In genomic region chr20:33684533-33685327, GRCh38 we compare ENCODE assay signal across 8 cellular contexts. TPM values are rescaled to one million over a fixed set of nuclear protein-coding genes. Genes with fewer than 3 reads are reported as not detected.
DNase-seq lines count a peak whose midpoint lies in the region; ATAC-seq, FAIRE-seq and TF ChIP-seq lines count a peak whose summit lies in the region.

No MANE protein-coding gene starts in this region.

- H3K9me3 Mint-ChIP-seq in activated T-helper 2 cell treated with anti-CD3 and anti-CD28 coated beads, Interferon-gamma antibody, Interleukin-2, Interleukin-4, amounts not matched to agents 10 μg/mL and 5 μg/mL and 100 μg/mL, durations not matched to agents 14 hours and 24 hours and 36 hours, result no peaks in the 10 kb centered on the region

- no peaks in the 10 kb centered on the region for H3K27me3 ChIP-seq in MG63
- H3K27me3 ChIP-seq in mucosa of stomach (ENCODE audit: control insufficient read depth, insufficient read depth, low read length), result no peaks in the 10 kb centered on the region

- H3K36me3 ChIP-seq in MG63 (peaks cover 16% of the 10 kb centered on the region), mucosa of stomach (ENCODE audit: control insufficient read depth, insufficient read depth, low read length) (no peaks in the 10 kb centered on the region)

- intact Hi-C loops in activated T-helper 2 cell treated with anti-CD3 and anti-CD28 coated beads, Interferon-gamma antibody, Interleukin-2, Interleukin-4, amounts not matched to agents 10 μg/mL and 5 μg/mL and 100 μg/mL, durations not matched to agents 14 hours and 24 hours and 36 hours (cut with micrococcal nuclease), result loop anchor here (5.0 to 10.0 kb wide), 2 partner anchors 128 to 310 kb away; partner anchors contain the start of genes CHMP4B and RALY

- no peak for ATAC-seq in HG03457 (IDR thresholded peaks at IDR 0.05; ENCODE audit: unreplicated experiment)

- no peak for FAIRE-seq in D721Med (lab: Jason Lieb, UNC)

- no peaks in the 10 kb centered on the region for H3K27me3 Mint-ChIP-seq in activated T-helper 2 cell treated with anti-CD3 and anti-CD28 coated beads, Interferon-gamma antibody, Interleukin-2, Interleukin-4, amounts not matched to agents 10 μg/mL and 5 μg/mL and 100 μg/mL, durations not matched to agents 14 hours and 24 hours and 36 hours (ENCODE audit: low read depth)

- peak overlapping the region; percentile 92 for H3K4me3 Mint-ChIP-seq in activated T-helper 2 cell treated with anti-CD3 and anti-CD28 coated beads, Interferon-gamma antibody, Interleukin-2, Interleukin-4, amounts not matched to agents 10 μg/mL and 5 μg/mL and 100 μg/mL, durations not matched to agents 14 hours and 24 hours and 36 hours (ENCODE audit: low read depth)

- TF ChIP-seq CTCF in D721Med (IDR thresholded peaks at IDR 0.05; ENCODE audit: insufficient read depth, missing control alignments), result no peak

- H3K4me3 ChIP-seq in MG63 (peak overlapping the region; percentile 56), mucosa of stomach (ENCODE audit: low read length) (no peak overlapping the region)

- peaks cover 74% of the 10 kb centered on the region for H3K4me1 Mint-ChIP-seq in activated T-helper 2 cell treated with anti-CD3 and anti-CD28 coated beads, Interferon-gamma antibody, Interleukin-2, Interleukin-4, amounts not matched to agents 10 μg/mL and 5 μg/mL and 100 μg/mL, durations not matched to agents 14 hours and 24 hours and 36 hours (ENCODE audit: low read depth)

- peak overlapping the region; percentile 91 for H3K27ac Mint-ChIP-seq in activated T-helper 2 cell treated with anti-CD3 and anti-CD28 coated beads, Interferon-gamma antibody, Interleukin-2, Interleukin-4, amounts not matched to agents 10 μg/mL and 5 μg/mL and 100 μg/mL, durations not matched to agents 14 hours and 24 hours and 36 hours

- H3K9ac ChIP-seq in mucosa of stomach (ENCODE audit: low read length), result peak overlapping the region; percentile 19

- peaks cover 27% of the 10 kb centered on the region for H3K4me1 ChIP-seq in mucosa of stomach (ENCODE audit: control insufficient read depth, insufficient read depth, low read length)

- H3K9me3 ChIP-seq in MG63 (no peaks in the 10 kb centered on the region), mucosa of stomach (ENCODE audit: control insufficient read depth, low read length) (no peaks in the 10 kb centered on the region)

- peak; percentile 46 for DNase-seq in D721Med (ENCODE audit: insufficient read length, low spot score)
- DNase-seq in MG63, result peak; percentile 43
- no peak for DNase-seq in activated T-helper 2 cell treated with anti-CD3 and anti-CD28 coated beads, Interferon-gamma antibody, Interleukin-2, Interleukin-4, amounts not matched to agents 10 μg/mL and 5 μg/mL and 100 μg/mL, durations not matched to agents 14 hours and 24 hours and 36 hours (ENCODE audit: low spot score)
- DNase-seq in SKM-1 (lab: John Stamatoyannopoulos, UW; ENCODE audit: unreplicated experiment), result no peak
- no peak for DNase-seq in activated gamma-delta T cell (lab: John Stamatoyannopoulos, UW)
- DNase-seq in RKO (ENCODE audit: low spot score), result no peak

- H3K36me3 Mint-ChIP-seq in activated T-helper 2 cell treated with anti-CD3 and anti-CD28 coated beads, Interferon-gamma antibody, Interleukin-2, Interleukin-4, amounts not matched to agents 10 μg/mL and 5 μg/mL and 100 μg/mL, durations not matched to agents 14 hours and 24 hours and 36 hours (ENCODE audit: low read depth), result peaks cover 34% of the 10 kb centered on the region

RNA-seq across cellular contexts. Expression of gene E2F1, which starts 1.5 kb away (rescaled TPM):
- total RNA-seq in MG63 (2014; rRNA removed; shearing (Covaris generic); ENCODE audit: low replicate concordance), result 52.1 and 57.2 TPM in 2 replicates
- total RNA-seq in activated T-helper 2 cell treated with anti-CD3 and anti-CD28 coated beads, Interferon-gamma antibody, Interleukin-2, Interleukin-4, amounts not matched to agents 10 μg/mL and 5 μg/mL and 100 μg/mL, durations not matched to agents 14 hours and 24 hours and 36 hours, result 63.8 and 64.2 TPM in 2 replicates

RNA-seq across cellular contexts. Expression of gene NECAB3, which starts 10.5 kb away (rescaled TPM):
- total RNA-seq in MG63 (2014; rRNA removed; shearing (Covaris generic); ENCODE audit: low replicate concordance), result 4.4 and 17.4 TPM in 2 replicates
- 27.0 and 30.1 TPM in 2 replicates for total RNA-seq in activated T-helper 2 cell treated with anti-CD3 and anti-CD28 coated beads, Interferon-gamma antibody, Interleukin-2, Interleukin-4, amounts not matched to agents 10 μg/mL and 5 μg/mL and 100 μg/mL, durations not matched to agents 14 hours and 24 hours and 36 hours

RNA-seq across cellular contexts. Expression of gene ACTL10, which starts 18.0 kb away (rescaled TPM):
- 2.4 and 3.5 TPM in 2 replicates for total RNA-seq in MG63 (2014; rRNA removed; shearing (Covaris generic); ENCODE audit: low replicate concordance)
- total RNA-seq in activated T-helper 2 cell treated with anti-CD3 and anti-CD28 coated beads, Interferon-gamma antibody, Interleukin-2, Interleukin-4, amounts not matched to agents 10 μg/mL and 5 μg/mL and 100 μg/mL, durations not matched to agents 14 hours and 24 hours and 36 hours, result 2.6 and 3.3 TPM in 2 replicates

RNA-seq across cellular contexts. Expression of gene C20orf144, which starts 22.6 kb away (rescaled TPM):
- total RNA-seq in MG63 (2014; rRNA removed; shearing (Covaris generic); ENCODE audit: low replicate concordance), result not detected in 2 replicates
- total RNA-seq in activated T-helper 2 cell treated with anti-CD3 and anti-CD28 coated beads, Interferon-gamma antibody, Interleukin-2, Interleukin-4, amounts not matched to agents 10 μg/mL and 5 μg/mL and 100 μg/mL, durations not matched to agents 14 hours and 24 hours and 36 hours, result 0.27 and 0.28 TPM in 2 replicates

RNA-seq across cellular contexts. Expression of gene PXMP4, which starts 35.4 kb away (rescaled TPM):
- total RNA-seq in MG63 (2014; rRNA removed; shearing (Covaris generic); ENCODE audit: low replicate concordance), result 1.5 and 2.7 TPM in 2 replicates
- 7.4 TPM in 2 replicates for total RNA-seq in activated T-helper 2 cell treated with anti-CD3 and anti-CD28 coated beads, Interferon-gamma antibody, Interleukin-2, Interleukin-4, amounts not matched to agents 10 μg/mL and 5 μg/mL and 100 μg/mL, durations not matched to agents 14 hours and 24 hours and 36 hours

Comparison
In these comparisons a context has a peak if more than half of its experiments do, and no peak if none do; other contexts are left out.
1. DNase-seq: peak in D721Med (single experiment) and MG63 (single experiment); none in activated T-helper 2 cell treated with anti-CD3 and anti-CD28 coated beads, Interferon-gamma antibody, Interleukin-2, Interleukin-4, amounts not matched to agents 10 μg/mL and 5 μg/mL and 100 μg/mL, durations not matched to agents 14 hours and 24 hours and 36 hours (single experiment), SKM-1 (single experiment), activated gamma-delta T cell (single experiment) and RKO (single experiment).